21 cellular contexts compared by ENCODE assay signal in the genomic region with DNA sequence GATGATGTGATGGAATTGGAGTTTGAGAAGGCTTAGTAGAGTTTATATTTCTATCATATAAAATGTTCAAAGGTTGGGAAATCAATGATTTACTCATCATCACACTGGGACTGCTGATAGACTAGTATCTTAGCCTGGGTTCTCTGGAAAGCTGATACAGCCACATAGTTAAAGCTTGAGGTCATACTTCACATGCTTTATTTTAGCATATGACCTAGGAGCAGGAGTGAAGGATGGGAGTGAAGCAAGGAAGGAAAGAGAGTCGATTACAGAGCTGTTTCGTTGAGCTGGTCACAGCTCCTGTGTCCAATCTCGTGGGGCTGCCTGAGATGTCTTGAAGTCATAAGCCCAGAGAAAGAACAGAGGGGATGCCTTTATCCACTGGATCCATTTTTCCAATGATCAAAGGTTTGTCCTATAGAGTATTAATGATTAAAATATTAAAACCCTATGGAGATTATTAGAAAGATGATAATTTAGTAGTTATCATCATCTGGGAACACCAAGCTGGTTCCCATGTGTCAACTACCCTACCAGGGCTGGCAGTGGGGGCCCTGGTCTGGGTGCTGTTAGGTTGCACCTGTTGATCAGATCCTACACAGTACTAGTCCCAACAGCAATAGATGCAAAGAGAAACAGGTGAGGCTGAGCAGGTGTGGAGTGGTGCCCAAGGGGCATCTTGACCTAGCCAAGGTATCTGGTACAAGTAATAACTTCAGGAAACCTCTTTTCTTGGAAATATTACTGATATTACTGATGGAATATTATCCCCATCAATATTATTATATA.
DNase-seq lines count a peak whose midpoint lies in the region; ATAC-seq, FAIRE-seq and TF ChIP-seq lines count a peak whose summit lies in the region.
"Had no signal": no experiment of that assay in that cellular context is flagged by ENCODE, and none has a peak within 500 bp of the region (broad histone marks: within the 10 kb centered on the region; RNA-seq: fewer than 3 reads in every experiment).

No MANE protein-coding gene starts in this region.

- H3K4me3 ChIP-seq in fibroblast of the aortic adventitia (ENCODE audit: low read depth, low read length) (no peak overlapping the region), aorta (ENCODE audit: low read length in 2 of 2) (no peak overlapping the region)
- H3K4me3 ChIP-seq: cardiac muscle cell, GM12878, testis had no signal

- H3K9me3 ChIP-seq in aorta (ENCODE audit: control insufficient read depth, low read length): no peaks in the 10 kb centered on the region
- H3K9me3 ChIP-seq: neutrophil, testis had no signal

- H3K4me1 ChIP-seq in aorta (ENCODE audit: control insufficient read depth in 1 of 2, insufficient read depth in 2 of 2, low read length in 2 of 2): no peaks in the 10 kb centered on the region
- H3K4me1 ChIP-seq: testis had no signal

- intact Hi-C loops in aorta (cut with DNase I): no loop called here

- FAIRE-seq in RCC 7860 (lab: Jason Lieb, UNC): no peak
- FAIRE-seq: GM12878 had no signal

- H3K27ac ChIP-seq in aorta (ENCODE audit: low read depth in 1 of 2, low read length in 2 of 2): no peak overlapping the region
- H3K27ac ChIP-seq: cardiac muscle cell, HL-60, neutrophil, testis had no signal

- H3K36me3 ChIP-seq in aorta (ENCODE audit: control insufficient read depth in 1 of 2, insufficient read depth in 2 of 2, low read length in 1 of 2): no peaks in the 10 kb centered on the region
- H3K36me3 ChIP-seq: cardiac muscle cell, neutrophil had no signal

- peak; percentile 58 for DNase-seq in EL
- peak; percentile 76 for DNase-seq in RCC 7860 (ENCODE audit: low spot score)
- DNase-seq in fibroblast of the aortic adventitia (ENCODE audit: low read depth): peak; percentile 17
- DNase-seq in renal cortical epithelial cell (ENCODE audit: low read depth): peak; percentile 71
- no peak for DNase-seq in aorta
- no peak for DNase-seq in GM10266 (ENCODE audit: extremely low spot score)
- DNase-seq in activated T-cell treated with anti-CD3 and anti-CD28 coated beads, Interleukin-2, amount 50 U/mL, for 48 hours: no peak
- DNase-seq: activated CD4-positive, alpha-beta T cell treated with anti-CD3 and anti-CD28 coated beads for 4 hours; COR-L47; GDM1; KBM-7; MV-4-11; NCI-H2029 treated with DMSO at 0.1 percent for 48 hours; NCI-H524 treated with DMSO at 0.1 percent for 48 hours; stimulated activated CD4-positive, alpha-beta T cell treated with anti-CD3 and anti-CD28 coated beads, Interleukin-12 subunit alpha, Interleukin-12 subunit beta, amount 100 ng/mL, for 4 hours; testis had no signal

- ATAC-seq in aorta (ENCODE audit: low FRiP score): no peak
- ATAC-seq: GM12878, HCT116 had no signal

- TF ChIP-seq CTCF in fibroblast of the aortic adventitia (IDR thresholded peaks at IDR 0.05; ENCODE audit: insufficient read depth, low read length) (no peak), GM10266 (IDR thresholded peaks at IDR 0.05; ENCODE audit: control insufficient read depth, insufficient read depth, low read depth, missing control alignments) (no peak)

- 66 to 67% methylated on average over 3 of the region's 3 CpGs for WGBS in aorta, 2 donors

- no peaks in the 10 kb centered on the region for H3K27me3 ChIP-seq in aorta (ENCODE audit: control insufficient read depth in 1 of 2, insufficient read depth in 2 of 2, low read length in 1 of 2)
- H3K27me3 ChIP-seq: cardiac muscle cell, testis had no signal

Comparison
In these comparisons a context has a peak if more than half of its experiments do, and no peak if none do; other contexts are left out.
1. DNase-seq: peak in EL (single experiment), RCC 7860 (single experiment), fibroblast of the aortic adventitia (single experiment) and renal cortical epithelial cell (single experiment); none in aorta (0 of 2), GM10266 (single experiment) and activated T-cell treated with anti-CD3 and anti-CD28 coated beads, Interleukin-2, amount 50 U/mL, for 48 hours (0 of 2).